14 cellular contexts compared by ENCODE assay signal in genomic region chr22:45179276-45180049, GRCh38. TPM values are rescaled to one million over a fixed set of nuclear protein-coding genes. Genes with fewer than 3 reads are reported as not detected.
DNase-seq lines count a peak whose midpoint lies in the region; ATAC-seq, FAIRE-seq and TF ChIP-seq lines count a peak whose summit lies in the region.
"Had no signal": no experiment of that assay in that cellular context is flagged by ENCODE, and none has a peak within 500 bp of the region (broad histone marks: within the 10 kb centered on the region; RNA-seq: fewer than 3 reads in every experiment).

No MANE protein-coding gene starts in this region.

- H3K18ac ChIP-seq in H1 (ENCODE audit: extremely low read depth, low read length), result no peak overlapping the region

- no peak overlapping the region for H3K4me3 Mint-ChIP-seq in CD14-positive monocyte
- peak overlapping the region; percentile 1 for H3K4me3 Mint-ChIP-seq in activated T-cell treated with anti-CD3 and anti-CD28 coated beads, Interleukin-2, amount 50 U/mL, for 4 hours
- no peak overlapping the region for H3K4me3 Mint-ChIP-seq in mesothelial cell of epicardium

- H3K79me1 ChIP-seq in H1 (ENCODE audit: low read depth, low read length), result peaks cover 11% of the 10 kb centered on the region

- H2BK12ac ChIP-seq in H1 (ENCODE audit: low read depth, low read length), result no peak overlapping the region

- no peak overlapping the region for H2BK15ac ChIP-seq in H1 (ENCODE audit: low read length)

- H2AFZ ChIP-seq in Loucy (ENCODE audit: low read length) (no peak overlapping the region), H1 (ENCODE audit: low read length) (no peak overlapping the region)
- H2AFZ ChIP-seq: hepatocyte had no signal

- H3K9ac ChIP-seq in Loucy (ENCODE audit: low read depth, low read length, poor library complexity, severe bottlenecking) (no peak overlapping the region), H1 (replicated peaks in 1 of 4; ENCODE audit: extremely low read depth in 1 of 4, low read depth in 3 of 4, low read length in 3 of 4) (no peak overlapping the region)

- H3K4me1 Mint-ChIP-seq in CD14-positive monocyte, result peaks cover 23% of the 10 kb centered on the region
- H3K4me1 Mint-ChIP-seq in activated T-cell treated with anti-CD3 and anti-CD28 coated beads, Interleukin-2, amount 50 U/mL, for 4 hours (ENCODE audit: low read depth), result peaks cover 54% of the 10 kb centered on the region
- H3K4me1 Mint-ChIP-seq in mesothelial cell of epicardium, result no peaks in the 10 kb centered on the region

- peak overlapping the region; percentile 65 for H4K91ac ChIP-seq in H1 (replicated peaks; ENCODE audit: insufficient read length, low read length)

- TF ChIP-seq EP300 in H1 (IDR thresholded peaks at IDR 0.05; ENCODE audit: borderline replicate concordance in 1 of 2, low read depth in 2 of 2, low read length in 2 of 2), result no peak

- H3K9me3 Mint-ChIP-seq in CD14-positive monocyte (no peaks in the 10 kb centered on the region), mesothelial cell of epicardium (no peaks in the 10 kb centered on the region)
- no peaks in the 10 kb centered on the region for H3K9me3 Mint-ChIP-seq in activated T-cell treated with anti-CD3 and anti-CD28 coated beads, Interleukin-2, amount 50 U/mL, for 4 hours

- H3K9me2 ChIP-seq in Loucy (replicated peaks; ENCODE audit: low read depth, low read length), result no peaks in the 10 kb centered on the region

- no peak overlapping the region for H2BK20ac ChIP-seq in H1 (ENCODE audit: low read length)

- H3K56ac ChIP-seq in H1 (replicated peaks; ENCODE audit: insufficient read length, low read depth, low read length), result no peak overlapping the region

- CTCF ChIA-PET in H1 (lab: Charles Lee; ENCODE audit: partially characterized antibody), result interaction anchor here (1.6 to 1.9 kb wide), 2 partner anchors 9 to 29 kb away, joined by 4 to 5 read pairs; no protein-coding TSS in a partner anchor

- no peak overlapping the region for H4K8ac ChIP-seq in H1 (ENCODE audit: extremely low read depth, insufficient read depth, low read length)

- DNase-seq in CD14-positive monocyte (ENCODE audit: low spot score) (no peak), H1 (ENCODE audit: low read depth in 1 of 2, low spot score in 2 of 2) (no peak), WERI-Rb-1 (no peak), gastrocnemius medialis (no peak), mesothelial cell of epicardium (ENCODE audit: low spot score in 2 of 2, unreplicated experiment in 2 of 2) (no peak)
- DNase-seq in activated T-cell treated with anti-CD3 and anti-CD28 coated beads, Interleukin-2, amount 50 U/mL, for 4 hours, result no peak
- DNase-seq: Calu3, HCEC 1CT, kidney glomerular epithelial cell, pancreas, spleen had no signal

- no peaks in the 10 kb centered on the region for H3K27me3 ChIP-seq in Loucy (ENCODE audit: insufficient read depth, low read length, poor library complexity, severe bottlenecking)
- no peaks in the 10 kb centered on the region for H3K27me3 ChIP-seq in H1 (replicated peaks in 1 of 4; ENCODE audit: control insufficient read depth in 3 of 4, extremely low read depth in 1 of 4, insufficient read depth in 3 of 4, low read length in 3 of 4)
- H3K27me3 ChIP-seq in WERI-Rb-1 (ENCODE audit: insufficient read depth, low read depth, severe bottlenecking), result no peaks in the 10 kb centered on the region
- H3K27me3 ChIP-seq in gastrocnemius medialis, result no peaks in the 10 kb centered on the region
- H3K27me3 ChIP-seq: hepatocyte, pancreas, spleen had no signal

- H3K27ac Mint-ChIP-seq in CD14-positive monocyte (peak overlapping the region; percentile 68 to 88 (median 81)), mesothelial cell of epicardium (no peak overlapping the region)

- H3K4me2 ChIP-seq in Loucy (ENCODE audit: low read depth, low read length, poor library complexity, severe bottlenecking), result peak overlapping the region; percentile 18
- no peak overlapping the region for H3K4me2 ChIP-seq in H1 (ENCODE audit: insufficient read depth in 1 of 2, low read depth in 2 of 2, low read length in 2 of 2)
- H3K4me2 ChIP-seq: hepatocyte had no signal

- H3K23ac ChIP-seq in H1 (ENCODE audit: insufficient read length), result no peak overlapping the region

- no peaks in the 10 kb centered on the region for H3K23me2 ChIP-seq in H1 (ENCODE audit: low read depth, low read length)

- H3K27me3 Mint-ChIP-seq in CD14-positive monocyte (ENCODE audit: low read depth in 3 of 3), result no peaks in the 10 kb centered on the region
- H3K27me3 Mint-ChIP-seq in activated T-cell treated with anti-CD3 and anti-CD28 coated beads, Interleukin-2, amount 50 U/mL, for 4 hours (ENCODE audit: low read depth), result no peaks in the 10 kb centered on the region
- no peaks in the 10 kb centered on the region for H3K27me3 Mint-ChIP-seq in mesothelial cell of epicardium (ENCODE audit: low read depth)

- no peak overlapping the region for H2BK5ac ChIP-seq in H1 (ENCODE audit: low read depth, low read length)

- H3F3A ChIP-seq in Loucy (ENCODE audit: low read depth), result no peaks in the 10 kb centered on the region

- H3K36me3 ChIP-seq in Loucy (ENCODE audit: insufficient read depth, low read length) (peaks cover 93% of the 10 kb centered on the region), H1 (ENCODE audit: control insufficient read depth in 2 of 4, insufficient read depth in 4 of 4, low read length in 3 of 4) (peaks cover 17 to 63% (median 36%) of the 10 kb centered on the region in 4 experiments), WERI-Rb-1 (peaks cover 92% of the 10 kb centered on the region), gastrocnemius medialis (peaks cover 0 to 80% of the 10 kb centered on the region in 2 donors)

- TF ChIP-seq POLR2A in H1 (IDR thresholded peaks at IDR 0.05; ENCODE audit: control extremely low read depth in 1 of 2, low read depth in 2 of 2, low read length in 2 of 2) (no peak; a peak in 1 of 3 replicates), gastrocnemius medialis (IDR thresholded peaks at IDR 0.05) (no peak)

- peak; percentile 25 to 43 for ATAC-seq in activated T-cell treated with anti-CD3 and anti-CD28 coated beads, Interleukin-2, amount 50 U/mL, for 4 hours
- ATAC-seq in gastrocnemius medialis (no peak), GM19023 (IDR thresholded peaks at IDR 0.05; ENCODE audit: unreplicated experiment) (no peak)
- ATAC-seq: pancreas had no signal

- H3K79me2 ChIP-seq in Loucy (ENCODE audit: insufficient read depth, low read length), result peaks cover 87% of the 10 kb centered on the region
- H3K79me2 ChIP-seq in H1 (ENCODE audit: control insufficient read depth in 1 of 2, insufficient read depth in 2 of 2, low read length in 2 of 2), result peaks cover 0 to 57% of the 10 kb centered on the region in 2 experiments; a peak in 2 of 4 replicates

- peaks cover 75% of the 10 kb centered on the region for H4K20me1 ChIP-seq in Loucy (ENCODE audit: insufficient read depth, low read length, poor library complexity, severe bottlenecking)
- H4K20me1 ChIP-seq in H1 (replicated peaks in 1 of 2; ENCODE audit: control insufficient read depth in 1 of 2, insufficient read depth in 2 of 2, low read length in 2 of 2), result peaks cover 9 to 11% of the 10 kb centered on the region in 2 experiments

- H3K14ac ChIP-seq in H1 (ENCODE audit: insufficient read length), result no peak overlapping the region

- no peak for TF ChIP-seq RAD21 in H1 (IDR thresholded peaks at IDR 0.05 in 1 of 2, conservative IDR thresholded peaks at IDR 0.05 in 1 of 2; ENCODE audit: low read depth in 2 of 2, low read length in 2 of 2)

- in situ Hi-C loops in gastrocnemius medialis (cut with MboI; ENCODE audit: low sequenced_read_pairs in 4 of 4), result no loop called here

- H3K4me1 ChIP-seq in Loucy (ENCODE audit: insufficient read depth, low read length, poor library complexity, severe bottlenecking) (peaks cover 25% of the 10 kb centered on the region), H1 (replicated peaks in 1 of 4; ENCODE audit: control insufficient read depth in 3 of 4, insufficient read depth in 4 of 4, low read length in 3 of 4) (peaks cover 0 to 3% (median 1%) of the 10 kb centered on the region in 4 experiments; a peak in 3 of 7 replicates), gastrocnemius medialis (no peaks in the 10 kb centered on the region)
- H3K4me1 ChIP-seq: pancreas had no signal

- H4K5ac ChIP-seq in H1 (ENCODE audit: insufficient read length, low read depth, low read length), result no peak overlapping the region

- H3K4ac ChIP-seq in H1 (replicated peaks; ENCODE audit: insufficient read length, low read depth, low read length), result no peak overlapping the region

- H2BK120ac ChIP-seq in H1 (replicated peaks; ENCODE audit: low read depth, low read length), result no peak overlapping the region

- FAIRE-seq in H1 (lab: Jason Lieb, UNC), result no peak
- FAIRE-seq: pancreas had no signal

- TF ChIP-seq CTCF in CD14-positive monocyte (IDR thresholded peaks at IDR 0.05), result no peak
- no peak for TF ChIP-seq CTCF in Loucy (conservative IDR thresholded peaks at IDR 0.05; ENCODE audit: low read length)
- no peak for TF ChIP-seq CTCF in H1 (IDR thresholded peaks at IDR 0.05; ENCODE audit: control extremely low read depth in 1 of 3, insufficient read depth in 1 of 3, low read depth in 1 of 3, low read length in 3 of 3)
- no peak for TF ChIP-seq CTCF in WERI-Rb-1 (IDR thresholded peaks at IDR 0.05; ENCODE audit: low read depth, low read length)
- TF ChIP-seq CTCF in gastrocnemius medialis (IDR thresholded peaks at IDR 0.05 in 4 of 5, conservative IDR thresholded peaks at IDR 0.05 in 1 of 5), result no peak
- no peak for TF ChIP-seq CTCF in mesothelial cell of epicardium (IDR thresholded peaks at IDR 0.05; ENCODE audit: unreplicated experiment)

- no peaks in the 10 kb centered on the region for H3K9me3 ChIP-seq in Loucy (ENCODE audit: insufficient read depth, low read depth, low read length)
- no peaks in the 10 kb centered on the region for H3K9me3 ChIP-seq in H1 (ENCODE audit: insufficient read depth in 2 of 2, low read depth in 1 of 2, low read length in 1 of 2)
- H3K9me3 ChIP-seq in WERI-Rb-1 (ENCODE audit: severe bottlenecking), result no peaks in the 10 kb centered on the region
- H3K9me3 ChIP-seq in gastrocnemius medialis, result no peaks in the 10 kb centered on the region
- H3K9me3 ChIP-seq: pancreas, spleen had no signal

- 99% methylated on average over 9 of the region's 9 CpGs; no CpG with 5 or more reads in 1 of the 2 experiments for WGBS in H1 (ENCODE audit: extremely low coverage in 1 of 2, insufficient coverage in 1 of 2, insufficient read length in 1 of 2, insufficient replicate concordance in 2 of 2, low coverage in 1 of 2, low lambda C conversion rate in 2 of 2, missing lambda C conversion rate in 1 of 2), 2 experiments

- peaks cover 83 to 95% of the 10 kb centered on the region in 2 donors for H3K36me3 Mint-ChIP-seq in CD14-positive monocyte
- peaks cover 56% of the 10 kb centered on the region for H3K36me3 Mint-ChIP-seq in activated T-cell treated with anti-CD3 and anti-CD28 coated beads, Interleukin-2, amount 50 U/mL, for 4 hours (ENCODE audit: insufficient read depth)
- peaks cover 38% of the 10 kb centered on the region for H3K36me3 Mint-ChIP-seq in mesothelial cell of epicardium

- no peak overlapping the region for H3K27ac ChIP-seq in H1 (ENCODE audit: low read depth, low read length)
- no peak overlapping the region for H3K27ac ChIP-seq in WERI-Rb-1
- no peak overlapping the region for H3K27ac ChIP-seq in gastrocnemius medialis
- H3K27ac ChIP-seq: hepatocyte, pancreas had no signal

- intact Hi-C loops in CD14-positive monocyte (cut with micrococcal nuclease) (loop anchor here in 1 of 2 donors (10.0 kb wide), 1 partner anchor 75 kb away; no protein-coding TSS in a partner anchor), gastrocnemius medialis (cut with DNase I; ENCODE audit: low total_unique reads) (no loop called here)

- no peak overlapping the region for H2AK5ac ChIP-seq in H1 (ENCODE audit: low read depth, low read length)

- POLR2A ChIA-PET in H1 (lab: Charles Lee; ENCODE audit: partially characterized antibody), result interaction anchor here (0.6 to 1.3 kb wide), 4 partner anchors 12 to 219 kb away, joined by 3 to 5 read pairs (median 3); no protein-coding TSS in a partner anchor

- H3K4me3 ChIP-seq in Loucy (ENCODE audit: low read length, poor library complexity, severe bottlenecking) (no peak overlapping the region), H1 (ENCODE audit: extremely low read depth in 1 of 4, insufficient read depth in 2 of 4, low read depth in 3 of 4, low read length in 4 of 4) (no peak overlapping the region), WERI-Rb-1 (ENCODE audit: low read depth, low read length) (no peak overlapping the region), gastrocnemius medialis (no peak overlapping the region)
- H3K4me3 ChIP-seq: hepatocyte, pancreas, spleen had no signal

RNA-seq across cellular contexts. Expression of gene NUP50, which starts 15.7 kb away (rescaled TPM):
- polyA plus RNA-seq in CD14-positive monocyte (10 to 100 TPM; 23.4 to 28.4 TPM), H1 (2011; rRNA removed) (16.4 and 20.0 TPM in 2 replicates)
- 100 to 1,000 TPM; 155 to 164 (median 163) TPM for total RNA-seq in activated T-cell treated with anti-CD3 and anti-CD28 coated beads, Interleukin-2, amount 50 U/mL, for 4 hours
- 112 and 118 TPM in 2 replicates for total RNA-seq in H1 (2021; fragmentation: NEBNext Ultra II Directional; extraction: Animal tissue kit (Norgen Biotek cat#: 25700))
- polyA plus RNA-seq in H1 (2011; cell fraction: cytosol; rRNA removed), result 21.3 TPM
- 56.5 TPM for polyA plus RNA-seq in H1 (2011; cell fraction: nucleus; rRNA removed)
- polyA plus RNA-seq in H1 (2012, experiment 1 of 2), result 45.2 to 74.0 TPM (median 59.8 TPM) in 4 replicates
- polyA plus RNA-seq in H1 (2012, experiment 2 of 2), result 3.5 TPM
- polyA plus RNA-seq in H1 (2013, experiment 1 of 2), result 49.7 TPM
- polyA plus RNA-seq in H1 (2013, experiment 2 of 2), result 48.2 TPM
- polyA minus RNA-seq in H1 (2011; rRNA and poly(A)+ RNA removed), result 108 and 121 TPM in 2 replicates
- polyA minus RNA-seq in H1 (2011; cell fraction: cytosol; rRNA and poly(A)+ RNA removed), result 35.6 TPM
- 45.5 TPM for polyA minus RNA-seq in H1 (2011; cell fraction: nucleus; rRNA and poly(A)+ RNA removed)
- total RNA-seq in gastrocnemius medialis (10 to 100 TPM; 18.0 to 30.6 (median 26.3) TPM), mesothelial cell of epicardium (45.8 to 54.6 TPM (median 52.9 TPM) in 3 replicates)

Comparison
In these comparisons a context has a peak if more than half of its experiments do, and no peak if none do; other contexts are left out.
1. ATAC-seq: peak in activated T-cell treated with anti-CD3 and anti-CD28 coated beads, Interleukin-2, amount 50 U/mL, for 4 hours (2 of 2); none in gastrocnemius medialis (0 of 2) and GM19023 (single experiment).